In the genomic region with DNA sequence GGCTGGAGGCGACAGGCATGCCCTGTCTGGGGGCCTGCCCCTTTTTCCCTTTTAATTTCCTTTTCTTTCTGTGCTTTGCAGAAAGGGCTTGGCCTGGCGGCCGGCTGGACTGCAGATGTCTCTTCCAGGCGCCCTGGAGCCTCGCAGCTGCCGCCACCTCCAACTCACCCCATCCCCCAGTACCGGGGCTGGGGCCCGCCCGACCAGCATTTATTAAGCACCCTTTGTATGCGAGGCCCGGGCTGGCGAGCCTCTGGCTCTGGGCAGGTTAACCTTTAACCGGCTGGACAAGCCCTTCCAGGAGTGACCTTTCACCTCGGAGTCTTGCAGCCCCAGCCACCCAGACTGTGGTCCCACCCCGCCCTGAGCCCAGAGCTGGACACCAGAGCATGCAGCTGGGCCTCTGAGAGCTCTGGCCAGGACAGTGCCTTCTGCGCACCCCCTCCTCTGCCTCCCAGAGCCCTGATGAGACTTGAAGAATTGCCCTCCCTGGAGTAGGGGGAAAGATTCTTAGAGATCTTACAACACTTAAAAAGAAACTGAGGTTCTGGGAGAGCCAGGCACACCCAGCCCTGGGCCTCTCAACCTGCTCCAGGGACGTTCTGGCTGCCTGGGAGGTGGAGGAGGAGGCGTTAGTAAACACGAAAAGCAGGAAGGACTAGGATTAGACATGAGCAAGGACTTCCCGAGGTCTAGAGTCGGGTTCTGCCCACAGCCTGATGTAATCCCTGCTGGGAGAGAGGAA, we compare ENCODE assay signal across 6 cellular contexts. TPM values are rescaled to one million over a fixed set of nuclear protein-coding genes. Genes with fewer than 3 reads are reported as not detected.
DNase-seq lines count a peak whose midpoint lies in the region; ATAC-seq lines count a peak whose summit lies in the region.

No MANE protein-coding gene starts in this region.

- H3K4me1 ChIP-seq in mesendoderm (ENCODE audit: control insufficient read depth, low read depth, low read length), result peaks cover 11% of the 10 kb centered on the region

- H3K27me3 ChIP-seq in mesendoderm (ENCODE audit: insufficient read depth, low read length, poor library complexity), result no peaks in the 10 kb centered on the region

- peaks cover 2% of the 10 kb centered on the region for H3K4me1 Mint-ChIP-seq in activated T-helper 2 cell treated with anti-CD3 and anti-CD28 coated beads, Interferon-gamma antibody, Interleukin-2, Interleukin-4, amounts not matched to agents 10 μg/mL and 5 μg/mL and 100 μg/mL, durations not matched to agents 14 hours and 24 hours and 36 hours (ENCODE audit: low read depth)

- peak overlapping the region; percentile 43 for H3K18ac ChIP-seq in mesendoderm (ENCODE audit: low read length)

- ATAC-seq in HG02884 (IDR thresholded peaks at IDR 0.05; ENCODE audit: unreplicated experiment), result no peak

- H3K79me2 ChIP-seq in mesendoderm (ENCODE audit: control insufficient read depth, insufficient read depth, low read length), result peaks cover 31% of the 10 kb centered on the region

- H2BK120ac ChIP-seq in mesendoderm (ENCODE audit: low read depth, low read length), result peak overlapping the region; percentile 29

- H3K4me3 Mint-ChIP-seq in activated T-helper 2 cell treated with anti-CD3 and anti-CD28 coated beads, Interferon-gamma antibody, Interleukin-2, Interleukin-4, amounts not matched to agents 10 μg/mL and 5 μg/mL and 100 μg/mL, durations not matched to agents 14 hours and 24 hours and 36 hours (ENCODE audit: low read depth), result peak overlapping the region; percentile 83

- no peaks in the 10 kb centered on the region for H3K9me3 Mint-ChIP-seq in activated T-helper 2 cell treated with anti-CD3 and anti-CD28 coated beads, Interferon-gamma antibody, Interleukin-2, Interleukin-4, amounts not matched to agents 10 μg/mL and 5 μg/mL and 100 μg/mL, durations not matched to agents 14 hours and 24 hours and 36 hours

- no peak overlapping the region for H3K27ac Mint-ChIP-seq in activated T-helper 2 cell treated with anti-CD3 and anti-CD28 coated beads, Interferon-gamma antibody, Interleukin-2, Interleukin-4, amounts not matched to agents 10 μg/mL and 5 μg/mL and 100 μg/mL, durations not matched to agents 14 hours and 24 hours and 36 hours

- H3K79me1 ChIP-seq in mesendoderm (ENCODE audit: low read length), result peaks cover 3% of the 10 kb centered on the region

- no peaks in the 10 kb centered on the region for H3K36me3 ChIP-seq in mesendoderm (ENCODE audit: control insufficient read depth, insufficient read depth, low read length)

- peaks cover 16% of the 10 kb centered on the region for H3K27me3 Mint-ChIP-seq in activated T-helper 2 cell treated with anti-CD3 and anti-CD28 coated beads, Interferon-gamma antibody, Interleukin-2, Interleukin-4, amounts not matched to agents 10 μg/mL and 5 μg/mL and 100 μg/mL, durations not matched to agents 14 hours and 24 hours and 36 hours (ENCODE audit: low read depth)

- peak overlapping the region; percentile 82 for H3K9ac ChIP-seq in mesendoderm (ENCODE audit: low read length)

- H3K23ac ChIP-seq in mesendoderm (ENCODE audit: low read length), result peak overlapping the region; percentile 80

- no peak overlapping the region for H4K5ac ChIP-seq in mesendoderm (ENCODE audit: low read length)

- no CpG with 5 or more reads among the region's 21 CpGs for WGBS in mesendoderm (ENCODE audit: extremely low coverage, insufficient coverage, low lambda C conversion rate)

- peak overlapping the region; percentile 77 for H2AK5ac ChIP-seq in mesendoderm (ENCODE audit: low read length)

- no peak overlapping the region for H2BK15ac ChIP-seq in mesendoderm (replicated peaks; ENCODE audit: low read depth)

- no peak overlapping the region for H3K4me3 ChIP-seq in mesendoderm (ENCODE audit: low read length)

- H3K36me3 Mint-ChIP-seq in activated T-helper 2 cell treated with anti-CD3 and anti-CD28 coated beads, Interferon-gamma antibody, Interleukin-2, Interleukin-4, amounts not matched to agents 10 μg/mL and 5 μg/mL and 100 μg/mL, durations not matched to agents 14 hours and 24 hours and 36 hours (ENCODE audit: low read depth), result no peaks in the 10 kb centered on the region

- peak overlapping the region; percentile 75 for H3K4ac ChIP-seq in mesendoderm (ENCODE audit: low read depth, low read length)

- H3K56ac ChIP-seq in mesendoderm (ENCODE audit: low read length), result peak overlapping the region; percentile 94

- H3K4me2 ChIP-seq in mesendoderm (ENCODE audit: low read length), result peak overlapping the region; percentile 84

- intact Hi-C loops in activated T-helper 2 cell treated with anti-CD3 and anti-CD28 coated beads, Interferon-gamma antibody, Interleukin-2, Interleukin-4, amounts not matched to agents 10 μg/mL and 5 μg/mL and 100 μg/mL, durations not matched to agents 14 hours and 24 hours and 36 hours (cut with micrococcal nuclease), result no loop called here

- peak overlapping the region; percentile 93 for H2BK5ac ChIP-seq in mesendoderm (ENCODE audit: low read length)

- H3K27ac ChIP-seq in mesendoderm (ENCODE audit: low read depth, low read length), result peak overlapping the region; percentile 91

- H4K8ac ChIP-seq in mesendoderm (ENCODE audit: low read depth, low read length), result peak overlapping the region; percentile 28

- DNase-seq in HT1080 (ENCODE audit: low read depth), result peak; percentile 41
- DNase-seq in activated T-helper 2 cell treated with anti-CD3 and anti-CD28 coated beads, Interferon-gamma antibody, Interleukin-2, Interleukin-4, amounts not matched to agents 10 μg/mL and 5 μg/mL and 100 μg/mL, durations not matched to agents 14 hours and 24 hours and 36 hours (ENCODE audit: low spot score), result no peak
- no peak for DNase-seq in mesendoderm
- DNase-seq in NCI-H2107 treated with DMSO at 0.1 percent for 48 hours (lab: John Stamatoyannopoulos, UW; ENCODE audit: unreplicated experiment), result no peak
- no peak for DNase-seq in A172 (ENCODE audit: low spot score)

RNA-seq across cellular contexts. Expression of a gene that starts 1.1 kb away (rescaled TPM):
- 84.2 and 89.7 TPM in 2 replicates for total RNA-seq in HT1080 (2014; rRNA removed; shearing (Covaris generic))
- polyA plus RNA-seq in HT1080 (2015; cell fraction: cytosol; rRNA removed), result 51.5 and 53.1 TPM in 2 replicates
- 44.5 and 49.1 TPM in 2 replicates for polyA plus RNA-seq in HT1080 (2015; cell fraction: nucleus; rRNA removed)
- total RNA-seq in activated T-helper 2 cell treated with anti-CD3 and anti-CD28 coated beads, Interferon-gamma antibody, Interleukin-2, Interleukin-4, amounts not matched to agents 10 μg/mL and 5 μg/mL and 100 μg/mL, durations not matched to agents 14 hours and 24 hours and 36 hours, result 13.2 and 13.4 TPM in 2 replicates
- polyA plus RNA-seq in mesendoderm (2013, experiment 1 of 2), result 63.1 TPM
- 61.8 TPM for polyA plus RNA-seq in mesendoderm (2013, experiment 2 of 2)
- total RNA-seq in A172 (2014; rRNA removed; shearing (Covaris generic)), result 54.5 and 70.9 TPM in 2 replicates

RNA-seq across cellular contexts. Expression of a gene that starts 17.7 kb away (rescaled TPM):
- 0.07 TPM in 1 of 2 replicates, not detected in the other for total RNA-seq in HT1080 (2014; rRNA removed; shearing (Covaris generic))
- not detected in 2 replicates for polyA plus RNA-seq in HT1080 (2015; cell fraction: cytosol; rRNA removed)
- 0.06 TPM in 1 of 2 replicates, not detected in the other for polyA plus RNA-seq in HT1080 (2015; cell fraction: nucleus; rRNA removed)
- 0.07 TPM in 1 of 2 replicates, not detected in the other for total RNA-seq in activated T-helper 2 cell treated with anti-CD3 and anti-CD28 coated beads, Interferon-gamma antibody, Interleukin-2, Interleukin-4, amounts not matched to agents 10 μg/mL and 5 μg/mL and 100 μg/mL, durations not matched to agents 14 hours and 24 hours and 36 hours
- 1.6 TPM for polyA plus RNA-seq in mesendoderm (2013, experiment 1 of 2)
- polyA plus RNA-seq in mesendoderm (2013, experiment 2 of 2), result 1.5 TPM
- not detected in 2 replicates for total RNA-seq in A172 (2014; rRNA removed; shearing (Covaris generic))

RNA-seq across cellular contexts. Expression of a gene that starts 20.4 kb away (rescaled TPM):
- 248 and 260 TPM in 2 replicates for total RNA-seq in HT1080 (2014; rRNA removed; shearing (Covaris generic))
- polyA plus RNA-seq in HT1080 (2015; cell fraction: cytosol; rRNA removed), result 138 and 150 TPM in 2 replicates
- polyA plus RNA-seq in HT1080 (2015; cell fraction: nucleus; rRNA removed), result 137 and 168 TPM in 2 replicates
- total RNA-seq in activated T-helper 2 cell treated with anti-CD3 and anti-CD28 coated beads, Interferon-gamma antibody, Interleukin-2, Interleukin-4, amounts not matched to agents 10 μg/mL and 5 μg/mL and 100 μg/mL, durations not matched to agents 14 hours and 24 hours and 36 hours, result 122 and 123 TPM in 2 replicates
- polyA plus RNA-seq in mesendoderm (2013, experiment 1 of 2), result 119 TPM
- polyA plus RNA-seq in mesendoderm (2013, experiment 2 of 2), result 120 TPM
- 161 and 209 TPM in 2 replicates for total RNA-seq in A172 (2014; rRNA removed; shearing (Covaris generic))

RNA-seq across cellular contexts. Expression of a gene that starts 20.8 kb away (rescaled TPM):
- 3.6 and 8.1 TPM in 2 replicates for total RNA-seq in HT1080 (2014; rRNA removed; shearing (Covaris generic))
- 13.9 and 17.9 TPM in 2 replicates for polyA plus RNA-seq in HT1080 (2015; cell fraction: cytosol; rRNA removed)
- 10.3 and 15.4 TPM in 2 replicates for polyA plus RNA-seq in HT1080 (2015; cell fraction: nucleus; rRNA removed)
- 20.7 and 22.0 TPM in 2 replicates for total RNA-seq in activated T-helper 2 cell treated with anti-CD3 and anti-CD28 coated beads, Interferon-gamma antibody, Interleukin-2, Interleukin-4, amounts not matched to agents 10 μg/mL and 5 μg/mL and 100 μg/mL, durations not matched to agents 14 hours and 24 hours and 36 hours
- 17.6 TPM for polyA plus RNA-seq in mesendoderm (2013, experiment 1 of 2)
- polyA plus RNA-seq in mesendoderm (2013, experiment 2 of 2), result 17.5 TPM
- total RNA-seq in A172 (2014; rRNA removed; shearing (Covaris generic)), result 3.1 and 4.7 TPM in 2 replicates

RNA-seq across cellular contexts. Expression of a gene that starts 31.7 kb away (rescaled TPM):
- total RNA-seq in HT1080 (2014; rRNA removed; shearing (Covaris generic)), result 30.5 and 36.4 TPM in 2 replicates
- 47.4 and 48.5 TPM in 2 replicates for polyA plus RNA-seq in HT1080 (2015; cell fraction: cytosol; rRNA removed)
- polyA plus RNA-seq in HT1080 (2015; cell fraction: nucleus; rRNA removed), result 33.4 and 40.4 TPM in 2 replicates
- total RNA-seq in activated T-helper 2 cell treated with anti-CD3 and anti-CD28 coated beads, Interferon-gamma antibody, Interleukin-2, Interleukin-4, amounts not matched to agents 10 μg/mL and 5 μg/mL and 100 μg/mL, durations not matched to agents 14 hours and 24 hours and 36 hours, result 26.4 and 27.2 TPM in 2 replicates
- polyA plus RNA-seq in mesendoderm (2013, experiment 1 of 2), result 7.1 TPM
- polyA plus RNA-seq in mesendoderm (2013, experiment 2 of 2), result 7.3 TPM
- 16.1 and 21.2 TPM in 2 replicates for total RNA-seq in A172 (2014; rRNA removed; shearing (Covaris generic))
